In genomic region chr9:3992222-3992621, GRCh38 we compare ENCODE assay signal across 20 cellular contexts.
A peak's percentile ranks its signal among the peaks of the same experiment; 100 is the strongest.
DNase-seq lines count a peak whose midpoint lies in the region; ATAC-seq and TF ChIP-seq lines count a peak whose summit lies in the region.
"Had no signal": no experiment of that assay in that cellular context is flagged by ENCODE, and none has a peak within 500 bp of the region (broad histone marks: within the 10 kb centered on the region; RNA-seq: fewer than 3 reads in every experiment).

No MANE protein-coding gene starts in this region.

- BruUV-seq in PC-3 (replicated peaks; lab: Mats Ljungman, UMichigan) = no TSS peak

- H3K27ac ChIP-seq in GM23338 (ENCODE audit: low read depth) (no peak overlapping the region), PC-3 (ENCODE audit: low read length) (peak overlapping the region; percentile 43), thyroid gland (peak overlapping the region; percentile 23 to 39 (median 37))
- H3K27ac ChIP-seq: BLaER1 treated with 17β-estradiol and CSF1 and Interleukin-3, amounts not matched to agents 10 nM and 100 nM; GM23248 had no signal

- H3K4me2 ChIP-seq in GM23338 = no peak overlapping the region
- H3K4me2 ChIP-seq in PC-3 (ENCODE audit: low read length) = no peak overlapping the region

- H3K27me3 ChIP-seq in GM23338 (ENCODE audit: insufficient read depth) (no peaks in the 10 kb centered on the region), PC-3 (ENCODE audit: low read length) (no peaks in the 10 kb centered on the region), thyroid gland (no peaks in the 10 kb centered on the region)
- H3K27me3 ChIP-seq: BE2C; BLaER1 treated with 17β-estradiol and CSF1 and Interleukin-3, amounts not matched to agents 10 nM and 100 nM had no signal

- H3K9me2 ChIP-seq in GM23338 (ENCODE audit: insufficient read depth) (no peaks in the 10 kb centered on the region), PC-3 (replicated peaks; ENCODE audit: low read length) (no peaks in the 10 kb centered on the region)

- H3K79me2 ChIP-seq in GM23338 (replicated peaks; ENCODE audit: insufficient read depth) (no peaks in the 10 kb centered on the region), PC-3 (ENCODE audit: low read length) (no peaks in the 10 kb centered on the region)

- 75 to 84% methylated on average over 1 of the region's 1 CpG for WGBS in thyroid gland, 2 donors

- DNase-seq in GM23338 (ENCODE audit: low spot score) (no peak), PC-3 (no peak), left colon (no peak), thyroid gland (no peak), NCI-H446 (lab: John Stamatoyannopoulos, UW) (no peak), nephron progenitor cell (no peak)
- DNase-seq: AML-193; BE2C; CD4-positive, alpha-beta T cell; CD8-positive, alpha-beta memory T cell; DMS 273 treated with DMSO at 0.1 percent for 48 hours; DMS53; DMS79 treated with DMSO at 0.1 percent for 48 hours; GF-D8; H9 had no signal

- H3K9ac ChIP-seq in PC-3 (ENCODE audit: low read length) = peak overlapping the region; percentile 26; the same call in 1 of the 2 replicates
- H3K9ac ChIP-seq: BLaER1 treated with 17β-estradiol and CSF1 and Interleukin-3, amounts not matched to agents 10 nM and 100 nM; GM23248 had no signal

- no peak for ATAC-seq in GM23338
- 0 out of 2 replicates have a peak, but pooled peaks have one; percentile 29 for ATAC-seq in PC-3
- peak; percentile 91 for ATAC-seq in left colon
- no peak for ATAC-seq in GM19328 (IDR thresholded peaks at IDR 0.05; ENCODE audit: unreplicated experiment)
- ATAC-seq: HCT116 had no signal

- H3K9me3 Mint-ChIP-seq in GM23338 (peaks cover 22% of the 10 kb centered on the region), nephron progenitor cell (peaks cover 26% of the 10 kb centered on the region)

- H3K4me3 ChIP-seq in GM23338 = no peak overlapping the region
- no peak overlapping the region for H3K4me3 ChIP-seq in PC-3 (ENCODE audit: low read length)
- no peak overlapping the region for H3K4me3 ChIP-seq in thyroid gland (replicated peaks in 1 of 3)
- H3K4me3 ChIP-seq: BLaER1 treated with 17β-estradiol and CSF1 and Interleukin-3, amounts not matched to agents 10 nM and 100 nM; GM23248 had no signal

- TF ChIP-seq POLR2A in thyroid gland (IDR thresholded peaks at IDR 0.05) = no peak

- H3K4me3 Mint-ChIP-seq in GM23338 (no peak overlapping the region), nephron progenitor cell (no peak overlapping the region)
- H3K4me3 Mint-ChIP-seq: CD14-positive monocyte; CD4-positive, alpha-beta T cell; CD8-positive, alpha-beta memory T cell; H9 had no signal

- H3K9me3 ChIP-seq in PC-3 (ENCODE audit: low read length) (no peaks in the 10 kb centered on the region), thyroid gland (no peaks in the 10 kb centered on the region)
- H3K9me3 ChIP-seq: BE2C had no signal

- peaks cover 3% of the 10 kb centered on the region; the same call in 2 of the 3 replicates for H3K4me1 Mint-ChIP-seq in GM23338
- H3K4me1 Mint-ChIP-seq in nephron progenitor cell = peaks cover 9% of the 10 kb centered on the region
- H3K4me1 Mint-ChIP-seq: CD8-positive, alpha-beta memory T cell; H9 had no signal

- H3F3A ChIP-seq in GM23338 (replicated peaks; ENCODE audit: low read depth) (no peaks in the 10 kb centered on the region), PC-3 (ENCODE audit: low read length, unreplicated experiment) (no peaks in the 10 kb centered on the region)

- H3K27me3 Mint-ChIP-seq in GM23338 (ENCODE audit: insufficient read depth, low read depth, poor library complexity) (peaks cover 2% of the 10 kb centered on the region), nephron progenitor cell (ENCODE audit: low read depth, poor library complexity) (no peaks in the 10 kb centered on the region)
- H3K27me3 Mint-ChIP-seq: CD4-positive, alpha-beta T cell had no signal

- peaks cover 7% of the 10 kb centered on the region; the same call in 2 of the 3 replicates for H3K36me3 Mint-ChIP-seq in GM23338 (ENCODE audit: low read depth)
- peaks cover 23% of the 10 kb centered on the region for H3K36me3 Mint-ChIP-seq in nephron progenitor cell (ENCODE audit: low read depth)
- H3K36me3 Mint-ChIP-seq: CD14-positive monocyte had no signal

- H2AFZ ChIP-seq in GM23338 (peak overlapping the region; percentile 40; the same call in 1 of the 2 replicates), PC-3 (ENCODE audit: low read length) (no peak overlapping the region)
- H2AFZ ChIP-seq: GM23248 had no signal

- H3K27ac Mint-ChIP-seq in GM23338 = no peak overlapping the region
- no peak overlapping the region for H3K27ac Mint-ChIP-seq in nephron progenitor cell
- H3K27ac Mint-ChIP-seq: CD14-positive monocyte; CD4-positive, alpha-beta T cell; CD8-positive, alpha-beta memory T cell; H9 had no signal

- H3K4me1 ChIP-seq in GM23338 (ENCODE audit: insufficient read depth) (no peaks in the 10 kb centered on the region), PC-3 (ENCODE audit: insufficient read depth, low read length) (no peaks in the 10 kb centered on the region), thyroid gland (peaks cover 0 to 35% of the 10 kb centered on the region in 2 donors)
- H3K4me1 ChIP-seq: BE2C had no signal

- TF ChIP-seq CTCF in GM23338 (conservative IDR thresholded peaks at IDR 0.05; ENCODE audit: low read depth in 2 of 2) (no peak), PC-3 (conservative IDR thresholded peaks at IDR 0.05; ENCODE audit: low read depth, low read length) (no peak), thyroid gland (IDR thresholded peaks at IDR 0.05) (no peak), nephron progenitor cell (IDR thresholded peaks at IDR 0.05) (no peak)

- intact Hi-C loops in PC-3 (cut with micrococcal nuclease) = no loop called here
- intact Hi-C loops in left colon (cut with DNase I, micrococcal nuclease) = no loop called here
- intact Hi-C loops in thyroid gland (cut with DNase I) = no loop called here

- H3K36me3 ChIP-seq in GM23338 (ENCODE audit: insufficient read depth) (no peaks in the 10 kb centered on the region), PC-3 (ENCODE audit: low read depth, low read length) (no peaks in the 10 kb centered on the region), thyroid gland (no peaks in the 10 kb centered on the region)
- H3K36me3 ChIP-seq: BE2C; BLaER1 treated with 17β-estradiol and CSF1 and Interleukin-3, amounts not matched to agents 10 nM and 100 nM had no signal

- CTCF ChIA-PET in PC-3 (lab: Charles Lee) = interaction anchor here (0.7 kb wide), 1 partner anchor 129 kb away, joined by 3 read pairs; no protein-coding TSS in a partner anchor

- H4K20me1 ChIP-seq in GM23338 (replicated peaks; ENCODE audit: insufficient read depth) (no peaks in the 10 kb centered on the region), PC-3 (ENCODE audit: low read length) (no peaks in the 10 kb centered on the region)
- H4K20me1 ChIP-seq: BLaER1 treated with 17β-estradiol and CSF1 and Interleukin-3, amounts not matched to agents 10 nM and 100 nM had no signal

- POLR2A ChIA-PET in PC-3 (lab: Charles Lee; ENCODE audit: unreplicated experiment) = no interaction called here

TF ChIP-seq in GM23338, 12 proteins besides CTCF, POLR2A, EP300 and RAD21 (continues in another document):
- TF ChIP-seq EZH2phosphoT487 (IDR thresholded peaks at IDR 0.05; ENCODE audit: unreplicated experiment) = no peak
- TF ChIP-seq ETS1 (IDR thresholded peaks at IDR 0.05) = no peak
- TF ChIP-seq EZH2 (IDR thresholded peaks at IDR 0.05; ENCODE audit: low read depth, unreplicated experiment) = no peak
- TF ChIP-seq JUNB (IDR thresholded peaks at IDR 0.05; ENCODE audit: unreplicated experiment) = no peak
- no peak for TF ChIP-seq REST (IDR thresholded peaks at IDR 0.05; ENCODE audit: unreplicated experiment)
- no peak for TF ChIP-seq STAT1 (IDR thresholded peaks at IDR 0.05; ENCODE audit: unreplicated experiment)
- TF ChIP-seq ZNF114 (CRISPR knock-in tag; IDR thresholded peaks at IDR 0.05) = no peak
- TF ChIP-seq NANOG (IDR thresholded peaks at IDR 0.05; ENCODE audit: borderline replicate concordance) = no peak
- TF ChIP-seq ZNF331 (CRISPR knock-in tag; IDR thresholded peaks at IDR 0.05; ENCODE audit: low read depth) = no peak

Comparison
In these comparisons a context has a peak if more than half of its experiments do, and no peak if none do; other contexts are left out.
1. ATAC-seq: peak in PC-3 (single experiment) and left colon (single experiment); none in GM23338 (single experiment) and GM19328 (single experiment).